In the genomic region with DNA sequence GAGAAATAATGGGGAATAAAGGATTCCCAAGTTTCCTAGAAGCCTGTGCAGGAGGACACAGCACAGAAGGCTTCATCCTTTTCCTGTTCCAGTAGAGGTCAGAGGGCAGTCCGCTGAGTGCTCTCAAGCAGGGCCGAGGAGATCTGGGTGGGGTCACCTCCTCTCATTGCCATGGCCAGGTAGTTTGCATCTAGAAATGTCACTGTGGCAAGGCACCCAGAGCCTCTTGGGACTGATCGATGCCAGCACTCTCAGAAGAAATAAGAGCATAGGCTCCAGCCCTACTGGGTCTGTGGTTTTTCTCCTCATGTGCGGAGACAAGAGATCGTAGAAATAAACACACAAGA, we compare ENCODE assay signal across 8 cellular contexts. TPM values are rescaled to one million over a fixed set of nuclear protein-coding genes. Genes with fewer than 3 reads are reported as not detected.
DNase-seq lines count a peak whose midpoint lies in the region; ATAC-seq and TF ChIP-seq lines count a peak whose summit lies in the region.

No MANE protein-coding gene starts in this region.

- peaks cover 40 to 72% (median 53%) of the 10 kb centered on the region in 10 experiments for H3K4me1 ChIP-seq in BLaER1 treated with 17β-estradiol and CSF1 and Interleukin-3, amounts not matched to agents 10 nM and 100 nM
- H3K4me1 ChIP-seq in left ventricle myocardium inferior (peaks cover 38% of the 10 kb centered on the region), upper lobe of left lung (peaks cover 13 to 23% (median 17%) of the 10 kb centered on the region in 4 donors), endodermal cell (ENCODE audit: control insufficient read depth, insufficient read depth, low read length) (no peaks in the 10 kb centered on the region)

- intact Hi-C loops in left ventricle myocardium inferior (cut with micrococcal nuclease): no loop called here

- DNase-seq in left ventricle myocardium inferior (no peak), upper lobe of left lung (peak in 1 of 2 donors; percentile 50), GM13977 (ENCODE audit: low spot score) (no peak), HCEC 1CT (no peak), endodermal cell (no peak)

- H3K4me2 ChIP-seq in BLaER1 treated with 17β-estradiol and CSF1 and Interleukin-3, amounts not matched to agents 10 nM and 100 nM: peak overlapping the region; percentile 80 to 99 (median 90)

- H3K9me3 ChIP-seq in BLaER1 treated with 17β-estradiol and CSF1 and Interleukin-3, amounts not matched to agents 10 nM and 100 nM (replicated peaks in 1 of 11): no peaks in the 10 kb centered on the region
- H3K9me3 ChIP-seq in left ventricle myocardium inferior (replicated peaks) (no peaks in the 10 kb centered on the region), upper lobe of left lung (no peaks in the 10 kb centered on the region), endodermal cell (ENCODE audit: control insufficient read depth, low read length) (no peaks in the 10 kb centered on the region)

- no peaks in the 10 kb centered on the region for H3K9me3 Mint-ChIP-seq in endodermal cell

- in situ Hi-C loops in GM13977 (cut with MboI; ENCODE audit: low pct_unique_long_range_greater_than_20kb, low sequenced_read_pairs, unreplicated experiment): no loop called here

- H3K36me3 ChIP-seq in BLaER1 treated with 17β-estradiol and CSF1 and Interleukin-3, amounts not matched to agents 10 nM and 100 nM: peaks cover 39 to 63% (median 51%) of the 10 kb centered on the region in 11 experiments
- H3K36me3 ChIP-seq in left ventricle myocardium inferior (peaks cover 88% of the 10 kb centered on the region), upper lobe of left lung (peaks cover 29 to 78% (median 45%) of the 10 kb centered on the region in 4 donors), endodermal cell (ENCODE audit: control insufficient read depth, insufficient read depth, low read length) (peaks cover 85% of the 10 kb centered on the region)

- H3K27me3 Mint-ChIP-seq in endodermal cell (ENCODE audit: insufficient read depth): no peaks in the 10 kb centered on the region

- no peak overlapping the region for H3K27ac Mint-ChIP-seq in endodermal cell

- TF ChIP-seq CTCF in left ventricle myocardium inferior (IDR thresholded peaks at IDR 0.05; ENCODE audit: borderline replicate concordance) (no peak), upper lobe of left lung (IDR thresholded peaks at IDR 0.05) (no peak), GM13977 (IDR thresholded peaks at IDR 0.05; ENCODE audit: extremely low read depth, insufficient read depth, missing control alignments) (no peak), endodermal cell (conservative IDR thresholded peaks at IDR 0.05) (no peak)

- H3K4me3 ChIP-seq in BLaER1 treated with 17β-estradiol and CSF1 and Interleukin-3, amounts not matched to agents 10 nM and 100 nM: peak overlapping the region; percentile 48 to 69 (median 58)
- H3K4me3 ChIP-seq in left ventricle myocardium inferior (peak overlapping the region; percentile 56), upper lobe of left lung (peak overlapping the region in 3 of 4 donors; percentile 39 to 53 (median 48)), endodermal cell (ENCODE audit: low read length) (no peak overlapping the region)

- peak overlapping the region; percentile 47 to 74 (median 70); a peak in 21 of 22 replicates for H3K27ac ChIP-seq in BLaER1 treated with 17β-estradiol and CSF1 and Interleukin-3, amounts not matched to agents 10 nM and 100 nM
- H3K27ac ChIP-seq in left ventricle myocardium inferior (replicated peaks): peak overlapping the region; percentile 80
- H3K27ac ChIP-seq in upper lobe of left lung: peak overlapping the region; percentile 81 to 89 (median 88)
- H3K27ac ChIP-seq in endodermal cell (ENCODE audit: low read depth, low read length): no peak overlapping the region

- H3K9ac ChIP-seq in BLaER1 treated with 17β-estradiol and CSF1 and Interleukin-3, amounts not matched to agents 10 nM and 100 nM: peak overlapping the region; percentile 33 to 75 (median 66); a peak in 20 of 22 replicates
- H3K9ac ChIP-seq in endodermal cell (ENCODE audit: extremely low read depth, low read length, poor library complexity, severe bottlenecking): no peak overlapping the region

- H3K4me3 Mint-ChIP-seq in endodermal cell: no peak overlapping the region

- TF ChIP-seq EP300 in upper lobe of left lung (IDR thresholded peaks at IDR 0.05): no peak

- peaks cover 58% of the 10 kb centered on the region for H3K36me3 Mint-ChIP-seq in endodermal cell (ENCODE audit: low read depth)

- 40 to 43% methylated on average over 5 of the region's 5 CpGs for WGBS in upper lobe of left lung, 2 donors
- WGBS in endodermal cell (ENCODE audit: insufficient coverage in 1 of 2, insufficient read length in 1 of 2), 2 experiments: 92 to 94% methylated on average over 3 to 5 of the region's 5 CpGs

- H3K27me3 ChIP-seq in BLaER1 treated with 17β-estradiol and CSF1 and Interleukin-3, amounts not matched to agents 10 nM and 100 nM: no peaks in the 10 kb centered on the region
- H3K27me3 ChIP-seq in left ventricle myocardium inferior (ENCODE audit: low read depth) (no peaks in the 10 kb centered on the region), upper lobe of left lung (no peaks in the 10 kb centered on the region), endodermal cell (ENCODE audit: control insufficient read depth, insufficient read depth, low read length, poor library complexity, severe bottlenecking) (no peaks in the 10 kb centered on the region)

- peak; percentile 41 for ATAC-seq in GM19467 (IDR thresholded peaks at IDR 0.05; ENCODE audit: unreplicated experiment)
- ATAC-seq in HG03558 (IDR thresholded peaks at IDR 0.05; ENCODE audit: extremely low read depth, unreplicated experiment): peak; percentile 24
- peak; percentile 31 to 75 for ATAC-seq in upper lobe of left lung (ENCODE audit: low FRiP score in 2 of 2)

- H3K4me1 Mint-ChIP-seq in endodermal cell: no peaks in the 10 kb centered on the region

- TF ChIP-seq POLR2A in upper lobe of left lung (IDR thresholded peaks at IDR 0.05): no peak

- no peaks in the 10 kb centered on the region for H4K20me1 ChIP-seq in BLaER1 treated with 17β-estradiol and CSF1 and Interleukin-3, amounts not matched to agents 10 nM and 100 nM

RNA-seq across cellular contexts. Expression of gene NUB1, which starts 7.9 kb away (rescaled TPM):
- total RNA-seq in left ventricle myocardium inferior (39.5 TPM), upper lobe of left lung (10 to 100 TPM; 37.0 to 80.0 (median 50.0) TPM), endodermal cell (10 to 100 TPM; 50.2 to 64.7 TPM)
- polyA plus RNA-seq in endodermal cell (2013, experiment 1 of 2): 49.7 TPM
- 48.8 TPM for polyA plus RNA-seq in endodermal cell (2013, experiment 2 of 2)
